1 cellular context compared by ENCODE assay signal in genomic region chr11:35671396-35672127, GRCh38.
TF ChIP-seq lines count a peak whose summit lies in the region.

No MANE protein-coding gene starts in this region.

TF ChIP-seq in HepG2, 621 proteins besides CTCF, POLR2A, EP300 and RAD21 (continued from another document):
- TF ChIP-seq TMF1 (CRISPR knock-in tag; IDR thresholded peaks at IDR 0.05; ENCODE audit: low read depth) (no peak), ESRRA (CRISPR knock-in tag; IDR thresholded peaks at IDR 0.05; ENCODE audit: low read depth) (no peak), TEAD3 (CRISPR knock-in tag; optimal IDR thresholded peaks at IDR 0.05; ENCODE audit: borderline replicate concordance) (no peak), ARID2 (CRISPR knock-in tag; IDR thresholded peaks at IDR 0.05; ENCODE audit: borderline replicate concordance) (no peak), NONO (IDR thresholded peaks at IDR 0.05) (no peak), NONO (CRISPR knock-in tag; conservative IDR thresholded peaks at IDR 0.05) (no peak), TFAP4 (IDR thresholded peaks at IDR 0.05; ENCODE audit: borderline replicate concordance, low read depth) (no peak), ZNF264 (CRISPR knock-in tag; IDR thresholded peaks at IDR 0.05) (no peak), SPEN (CRISPR knock-in tag; IDR thresholded peaks at IDR 0.05; ENCODE audit: low read depth) (no peak), ZFP36 (IDR thresholded peaks at IDR 0.05; ENCODE audit: borderline replicate concordance, low read depth, low read length, partially characterized antibody) (no peak), CEBPZ (IDR thresholded peaks at IDR 0.05; ENCODE audit: low read length) (no peak), GZF1 (CRISPR knock-in tag; IDR thresholded peaks at IDR 0.05) (no peak), THAP8 (CRISPR knock-in tag; IDR thresholded peaks at IDR 0.05; ENCODE audit: borderline replicate concordance) (no peak)
- TF ChIP-seq, protein P1, sequence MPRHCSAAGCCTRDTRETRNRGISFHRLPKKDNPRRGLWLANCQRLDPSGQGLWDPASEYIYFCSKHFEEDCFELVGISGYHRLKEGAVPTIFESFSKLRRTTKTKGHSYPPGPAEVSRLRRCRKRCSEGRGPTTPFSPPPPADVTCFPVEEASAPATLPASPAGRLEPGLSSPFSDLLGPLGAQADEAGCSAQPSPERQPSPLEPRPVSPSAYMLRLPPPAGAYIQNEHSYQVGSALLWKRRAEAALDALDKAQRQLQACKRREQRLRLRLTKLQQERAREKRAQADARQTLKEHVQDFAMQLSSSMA (CRISPR knock-in tag; IDR thresholded peaks at IDR 0.05) = no peak
- TF ChIP-seq, protein P2, sequence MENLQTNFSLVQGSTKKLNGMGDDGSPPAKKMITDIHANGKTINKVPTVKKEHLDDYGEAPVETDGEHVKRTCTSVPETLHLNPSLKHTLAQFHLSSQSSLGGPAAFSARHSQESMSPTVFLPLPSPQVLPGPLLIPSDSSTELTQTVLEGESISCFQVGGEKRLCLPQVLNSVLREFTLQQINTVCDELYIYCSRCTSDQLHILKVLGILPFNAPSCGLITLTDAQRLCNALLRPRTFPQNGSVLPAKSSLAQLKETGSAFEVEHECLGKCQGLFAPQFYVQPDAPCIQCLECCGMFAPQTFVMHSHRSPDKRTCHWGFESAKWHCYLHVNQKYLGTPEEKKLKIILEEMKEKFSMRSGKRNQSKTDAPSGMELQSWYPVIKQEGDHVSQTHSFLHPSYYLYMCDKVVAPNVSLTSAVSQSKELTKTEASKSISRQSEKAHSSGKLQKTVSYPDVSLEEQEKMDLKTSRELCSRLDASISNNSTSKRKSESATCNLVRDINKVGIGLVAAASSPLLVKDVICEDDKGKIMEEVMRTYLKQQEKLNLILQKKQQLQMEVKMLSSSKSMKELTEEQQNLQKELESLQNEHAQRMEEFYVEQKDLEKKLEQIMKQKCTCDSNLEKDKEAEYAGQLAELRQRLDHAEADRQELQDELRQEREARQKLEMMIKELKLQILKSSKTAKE (CRISPR knock-in tag; IDR thresholded peaks at IDR 0.05; ENCODE audit: borderline replicate concordance) = no peak
- TF ChIP-seq, protein P3, sequence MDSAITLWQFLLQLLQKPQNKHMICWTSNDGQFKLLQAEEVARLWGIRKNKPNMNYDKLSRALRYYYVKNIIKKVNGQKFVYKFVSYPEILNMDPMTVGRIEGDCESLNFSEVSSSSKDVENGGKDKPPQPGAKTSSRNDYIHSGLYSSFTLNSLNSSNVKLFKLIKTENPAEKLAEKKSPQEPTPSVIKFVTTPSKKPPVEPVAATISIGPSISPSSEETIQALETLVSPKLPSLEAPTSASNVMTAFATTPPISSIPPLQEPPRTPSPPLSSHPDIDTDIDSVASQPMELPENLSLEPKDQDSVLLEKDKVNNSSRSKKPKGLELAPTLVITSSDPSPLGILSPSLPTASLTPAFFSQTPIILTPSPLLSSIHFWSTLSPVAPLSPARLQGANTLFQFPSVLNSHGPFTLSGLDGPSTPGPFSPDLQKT (CRISPR knock-in tag; IDR thresholded peaks at IDR 0.05; ENCODE audit: borderline replicate concordance) = no peak
- TF ChIP-seq, protein P4, sequence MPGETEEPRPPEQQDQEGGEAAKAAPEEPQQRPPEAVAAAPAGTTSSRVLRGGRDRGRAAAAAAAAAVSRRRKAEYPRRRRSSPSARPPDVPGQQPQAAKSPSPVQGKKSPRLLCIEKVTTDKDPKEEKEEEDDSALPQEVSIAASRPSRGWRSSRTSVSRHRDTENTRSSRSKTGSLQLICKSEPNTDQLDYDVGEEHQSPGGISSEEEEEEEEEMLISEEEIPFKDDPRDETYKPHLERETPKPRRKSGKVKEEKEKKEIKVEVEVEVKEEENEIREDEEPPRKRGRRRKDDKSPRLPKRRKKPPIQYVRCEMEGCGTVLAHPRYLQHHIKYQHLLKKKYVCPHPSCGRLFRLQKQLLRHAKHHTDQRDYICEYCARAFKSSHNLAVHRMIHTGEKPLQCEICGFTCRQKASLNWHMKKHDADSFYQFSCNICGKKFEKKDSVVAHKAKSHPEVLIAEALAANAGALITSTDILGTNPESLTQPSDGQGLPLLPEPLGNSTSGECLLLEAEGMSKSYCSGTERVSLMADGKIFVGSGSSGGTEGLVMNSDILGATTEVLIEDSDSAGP (CRISPR knock-in tag; IDR thresholded peaks at IDR 0.05; ENCODE audit: borderline replicate concordance) = no peak
- TF ChIP-seq, protein P5, sequence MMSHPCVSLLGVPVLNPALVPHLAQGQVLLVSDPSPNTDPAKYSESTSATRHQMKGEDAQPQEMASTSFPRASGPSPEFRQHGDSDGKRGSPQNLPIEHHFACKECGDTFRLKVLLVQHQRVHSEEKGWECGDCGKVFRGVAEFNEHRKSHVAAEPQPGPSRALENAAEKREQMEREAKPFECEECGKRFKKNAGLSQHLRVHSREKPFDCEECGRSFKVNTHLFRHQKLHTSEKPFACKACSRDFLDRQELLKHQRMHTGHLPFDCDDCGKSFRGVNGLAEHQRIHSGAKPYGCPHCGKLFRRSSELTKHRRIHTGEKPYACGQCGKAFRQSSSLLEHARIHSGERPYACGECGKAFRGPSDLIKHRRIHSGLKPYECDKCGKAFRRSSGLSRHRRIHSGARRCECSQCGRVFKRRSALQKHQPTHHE (CRISPR knock-in tag; IDR thresholded peaks at IDR 0.05; ENCODE audit: borderline replicate concordance) = no peak
